ENCODE assay signal across 28 cellular contexts in genomic region chr18:61847164-61847791, GRCh38.
"Had no signal": no experiment of that assay in that cellular context is flagged by ENCODE, and none has a peak within 500 bp of the region (broad histone marks: within the 10 kb centered on the region; RNA-seq: fewer than 3 reads in every experiment).

No MANE protein-coding gene starts in this region.

- H3K27me3 Mint-ChIP-seq: type B pancreatic cell had no signal

- H3K4me2 ChIP-seq: neural progenitor cell had no signal

- H3K4me1 ChIP-seq: adrenal gland, neural progenitor cell, vagina had no signal

- H3K27ac Mint-ChIP-seq: activated naive CD8-positive, alpha-beta T cell; activated T-cell treated with anti-CD3 and anti-CD28 coated beads, Interleukin-2, amount 50 U/mL, for 24 hours; activated T-helper 17 cell treated with anti-CD3 and anti-CD28 coated beads, Interleukin-2, amount 50 U/mL, for 72 hours; neural progenitor cell; type B pancreatic cell had no signal

- H3K4me3 Mint-ChIP-seq: activated naive CD8-positive, alpha-beta T cell; activated T-cell treated with anti-CD3 and anti-CD28 coated beads, Interleukin-2, amount 50 U/mL, for 24 hours; activated T-helper 17 cell treated with anti-CD3 and anti-CD28 coated beads, Interleukin-2, amount 50 U/mL, for 72 hours; naive B cell; neural progenitor cell; type B pancreatic cell had no signal

- H3K9me3 ChIP-seq: adrenal gland, ascending aorta, right lobe of liver, thoracic aorta, vagina had no signal

- H3K4me1 Mint-ChIP-seq: activated T-helper 17 cell treated with anti-CD3 and anti-CD28 coated beads, Interleukin-2, amount 50 U/mL, for 72 hours; naive B cell had no signal

- H3K36me3 Mint-ChIP-seq: activated naive CD8-positive, alpha-beta T cell; naive B cell had no signal

- H3K36me3 ChIP-seq: adrenal gland, ascending aorta, neural progenitor cell, thoracic aorta, vagina had no signal

- ATAC-seq: activated T-helper 17 cell treated with anti-CD3 and anti-CD28 coated beads, Interleukin-2, amount 50 U/mL, for 72 hours; left lobe of liver; right lobe of liver had no signal

- H3K9me3 Mint-ChIP-seq: activated T-cell treated with anti-CD3 and anti-CD28 coated beads, Interleukin-2, amount 50 U/mL, for 24 hours; type B pancreatic cell had no signal

- H3K27ac ChIP-seq: adrenal gland, ascending aorta, neural progenitor cell, right lobe of liver, thoracic aorta, vagina had no signal

- H3K27me3 ChIP-seq: adrenal gland, ascending aorta, neural progenitor cell, right lobe of liver, vagina had no signal

- DNase-seq: activated CD4-positive, alpha-beta T cell treated with anti-CD3 and anti-CD28 coated beads for 1 hour; activated CD4-positive, alpha-beta T cell treated with anti-CD3 and anti-CD28 coated beads, Interleukin-2, amount 50 U/mL, for 4 hours; activated CD8-positive, alpha-beta memory T cell treated with anti-CD3 and anti-CD28 coated beads for 24 hours; activated CD8-positive, alpha-beta memory T cell treated with anti-CD3 and anti-CD28 coated beads, Interleukin-2, amount 50 U/mL, for 4 hours; activated naive CD4-positive, alpha-beta T cell; activated T-cell treated with anti-CD3 and anti-CD28 coated beads, Interleukin-2, amount 50 U/mL, for 24 hours; adrenal gland; central memory CD4-positive, alpha-beta T cell; dermis blood vessel endothelial cell; effector CD8-positive, alpha-beta T cell; erythroblast; foreskin fibroblast; naive B cell; posterior cingulate gyrus; right lobe of liver; small intestine; stimulated activated CD4-positive, alpha-beta T cell treated with anti-CD3 and anti-CD28 coated beads, Interleukin-15, amount 100 ng/mL, for 24 hours; stimulated activated CD4-positive, alpha-beta T cell treated with anti-CD3 and anti-CD28 coated beads, Interleukin-2, amount 100 ng/mL, for 48 hours; stimulated activated naive CD4-positive, alpha-beta T cell treated with Interleukin-2 at 50 U/mL for 16 hours had no signal

- H2AFZ ChIP-seq: neural progenitor cell had no signal

- H3K4me3 ChIP-seq: adrenal gland, ascending aorta, lung, neural progenitor cell, right lobe of liver, thoracic aorta, vagina had no signal

- H3K9ac ChIP-seq: neural progenitor cell had no signal
